ENCODE assay signal across 1 cellular context in genomic region chr10:34931216-34931615, GRCh38.
TF ChIP-seq lines count a peak whose summit lies in the region.

No MANE protein-coding gene starts in this region.

TF ChIP-seq in GM23338, 12 proteins besides CTCF, POLR2A, EP300 and RAD21 (continued from another document):
- TF ChIP-seq REST (IDR thresholded peaks at IDR 0.05; ENCODE audit: unreplicated experiment) = no peak
- no peak for TF ChIP-seq NANOG (IDR thresholded peaks at IDR 0.05; ENCODE audit: borderline replicate concordance)
